ENCODE assay signal across 19 cellular contexts in the genomic region with DNA sequence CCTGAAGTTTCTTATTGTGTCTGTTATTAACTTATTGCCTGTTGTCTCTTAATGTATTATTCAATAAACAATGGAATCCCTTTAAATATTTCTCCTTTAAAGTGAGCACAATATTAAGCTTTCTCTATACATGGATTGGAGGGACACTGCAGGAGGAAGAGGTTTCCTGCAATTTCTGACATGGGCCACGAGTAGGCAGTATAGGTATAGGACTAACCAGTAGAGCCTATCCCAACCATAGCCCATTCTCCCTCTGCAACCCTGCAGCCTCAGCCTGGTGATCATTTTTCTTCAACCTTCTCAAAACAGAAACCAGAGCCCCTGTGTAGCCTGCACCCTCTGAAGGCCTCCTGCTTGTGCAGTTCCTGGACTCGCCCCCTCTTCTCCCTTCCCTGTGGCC.
"Had no signal": no experiment of that assay in that cellular context is flagged by ENCODE, and none has a peak within 500 bp of the region (broad histone marks: within the 10 kb centered on the region; RNA-seq: fewer than 3 reads in every experiment).

No MANE protein-coding gene starts in this region.

- H3K9me3 ChIP-seq: gastrocnemius medialis, right atrium auricular region, transverse colon had no signal

- H3K27ac ChIP-seq: brain microvascular endothelial cell, gastrocnemius medialis, heart right ventricle, lower lobe of right lung, right atrium auricular region, skin epidermis, transverse colon had no signal

- ATAC-seq: activated T-cell treated with anti-CD3 and anti-CD28 coated beads, Interleukin-2, amount 50 U/mL, for 72 hours; gastrocnemius medialis; heart right ventricle; left colon; lower lobe of right lung had no signal

- DNase-seq: activated CD4-positive, alpha-beta T cell treated with anti-CD3 and anti-CD28 coated beads, Interleukin-2, amount 10 ng/mL, durations not matched to agents 24 days and 14 days; activated CD4-positive, CD25-positive, alpha-beta regulatory T cell; activated CD8-positive, alpha-beta memory T cell treated with anti-CD3 and anti-CD28 coated beads, Interleukin-2, amount 50 U/mL, for 48 hours; activated naive CD8-positive, alpha-beta T cell treated with anti-CD3 and anti-CD28 coated beads, Interleukin-2, amount 10 ng/mL, durations not matched to agents 7 days and 5 days; activated T-cell treated with anti-CD3 and anti-CD28 coated beads, Interleukin-2, amount 50 U/mL, for 72 hours; brain microvascular endothelial cell; effector CD8-positive, alpha-beta T cell; gastrocnemius medialis; heart right ventricle; left colon; lower lobe of right lung; nephron progenitor cell; occipital lobe; stimulated activated CD4-positive, alpha-beta T cell treated with anti-CD3 and anti-CD28 coated beads, Interleukin-15, amount 100 ng/mL, for 24 hours; stimulated activated CD4-positive, alpha-beta T cell treated with anti-CD3 and anti-CD28 coated beads, Interleukin-4, amount 100 ng/mL, for 1 hour; stimulated activated naive CD4-positive, alpha-beta T cell; transverse colon had no signal

- H3K27me3 ChIP-seq: brain microvascular endothelial cell, gastrocnemius medialis, heart right ventricle, right atrium auricular region, transverse colon had no signal

- H3K4me3 ChIP-seq: gastrocnemius medialis, heart right ventricle, lower lobe of right lung, right atrium auricular region, skin epidermis, transverse colon had no signal

- H3K36me3 ChIP-seq: brain microvascular endothelial cell, gastrocnemius medialis, heart right ventricle, lower lobe of right lung, right atrium auricular region, transverse colon had no signal

- H3K4me1 ChIP-seq: gastrocnemius medialis, heart right ventricle, lower lobe of right lung, right atrium auricular region had no signal
